ENCODE assay signal across 1 cellular context in the genomic region with DNA sequence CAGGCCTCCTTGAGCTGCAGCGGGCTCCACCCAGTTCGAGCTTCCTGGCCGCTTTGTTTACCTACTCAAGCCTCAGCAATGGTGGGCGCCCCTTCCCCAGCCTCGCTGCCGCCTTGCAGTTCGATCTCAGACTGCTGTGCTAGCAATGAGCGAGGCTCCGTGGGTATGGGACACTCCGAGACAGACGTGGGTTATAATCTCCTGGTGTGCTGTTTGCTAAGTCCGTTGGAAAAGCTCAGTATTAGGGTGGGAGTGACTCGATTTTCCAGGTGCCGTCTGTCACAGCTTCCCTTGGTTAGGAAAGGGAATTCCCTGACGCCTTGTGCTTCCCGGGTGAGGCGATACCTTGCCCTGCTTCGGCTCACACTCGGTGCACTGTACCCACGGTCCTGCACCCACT.
TF ChIP-seq lines count a peak whose summit lies in the region.

No MANE protein-coding gene starts in this region.

TF ChIP-seq in HepG2, 621 proteins besides CTCF, POLR2A, EP300 and RAD21:
- TF ChIP-seq, protein P1, sequence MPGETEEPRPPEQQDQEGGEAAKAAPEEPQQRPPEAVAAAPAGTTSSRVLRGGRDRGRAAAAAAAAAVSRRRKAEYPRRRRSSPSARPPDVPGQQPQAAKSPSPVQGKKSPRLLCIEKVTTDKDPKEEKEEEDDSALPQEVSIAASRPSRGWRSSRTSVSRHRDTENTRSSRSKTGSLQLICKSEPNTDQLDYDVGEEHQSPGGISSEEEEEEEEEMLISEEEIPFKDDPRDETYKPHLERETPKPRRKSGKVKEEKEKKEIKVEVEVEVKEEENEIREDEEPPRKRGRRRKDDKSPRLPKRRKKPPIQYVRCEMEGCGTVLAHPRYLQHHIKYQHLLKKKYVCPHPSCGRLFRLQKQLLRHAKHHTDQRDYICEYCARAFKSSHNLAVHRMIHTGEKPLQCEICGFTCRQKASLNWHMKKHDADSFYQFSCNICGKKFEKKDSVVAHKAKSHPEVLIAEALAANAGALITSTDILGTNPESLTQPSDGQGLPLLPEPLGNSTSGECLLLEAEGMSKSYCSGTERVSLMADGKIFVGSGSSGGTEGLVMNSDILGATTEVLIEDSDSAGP (CRISPR knock-in tag; IDR thresholded peaks at IDR 0.05; ENCODE audit: borderline replicate concordance) = 0 out of 2 replicates have a peak, but pooled peaks have one; percentile 19
- TF ChIP-seq AGO2 (optimal IDR thresholded peaks at IDR 0.05; ENCODE audit: low read depth, low read length) (peak; percentile 49), RBM22 (optimal IDR thresholded peaks at IDR 0.05; ENCODE audit: low read length) (peak; percentile 90), ZBTB38 (CRISPR knock-in tag; IDR thresholded peaks at IDR 0.05) (peak; percentile 39; the same call in 1 of the 2 replicates)
- TF ChIP-seq, protein P2, sequence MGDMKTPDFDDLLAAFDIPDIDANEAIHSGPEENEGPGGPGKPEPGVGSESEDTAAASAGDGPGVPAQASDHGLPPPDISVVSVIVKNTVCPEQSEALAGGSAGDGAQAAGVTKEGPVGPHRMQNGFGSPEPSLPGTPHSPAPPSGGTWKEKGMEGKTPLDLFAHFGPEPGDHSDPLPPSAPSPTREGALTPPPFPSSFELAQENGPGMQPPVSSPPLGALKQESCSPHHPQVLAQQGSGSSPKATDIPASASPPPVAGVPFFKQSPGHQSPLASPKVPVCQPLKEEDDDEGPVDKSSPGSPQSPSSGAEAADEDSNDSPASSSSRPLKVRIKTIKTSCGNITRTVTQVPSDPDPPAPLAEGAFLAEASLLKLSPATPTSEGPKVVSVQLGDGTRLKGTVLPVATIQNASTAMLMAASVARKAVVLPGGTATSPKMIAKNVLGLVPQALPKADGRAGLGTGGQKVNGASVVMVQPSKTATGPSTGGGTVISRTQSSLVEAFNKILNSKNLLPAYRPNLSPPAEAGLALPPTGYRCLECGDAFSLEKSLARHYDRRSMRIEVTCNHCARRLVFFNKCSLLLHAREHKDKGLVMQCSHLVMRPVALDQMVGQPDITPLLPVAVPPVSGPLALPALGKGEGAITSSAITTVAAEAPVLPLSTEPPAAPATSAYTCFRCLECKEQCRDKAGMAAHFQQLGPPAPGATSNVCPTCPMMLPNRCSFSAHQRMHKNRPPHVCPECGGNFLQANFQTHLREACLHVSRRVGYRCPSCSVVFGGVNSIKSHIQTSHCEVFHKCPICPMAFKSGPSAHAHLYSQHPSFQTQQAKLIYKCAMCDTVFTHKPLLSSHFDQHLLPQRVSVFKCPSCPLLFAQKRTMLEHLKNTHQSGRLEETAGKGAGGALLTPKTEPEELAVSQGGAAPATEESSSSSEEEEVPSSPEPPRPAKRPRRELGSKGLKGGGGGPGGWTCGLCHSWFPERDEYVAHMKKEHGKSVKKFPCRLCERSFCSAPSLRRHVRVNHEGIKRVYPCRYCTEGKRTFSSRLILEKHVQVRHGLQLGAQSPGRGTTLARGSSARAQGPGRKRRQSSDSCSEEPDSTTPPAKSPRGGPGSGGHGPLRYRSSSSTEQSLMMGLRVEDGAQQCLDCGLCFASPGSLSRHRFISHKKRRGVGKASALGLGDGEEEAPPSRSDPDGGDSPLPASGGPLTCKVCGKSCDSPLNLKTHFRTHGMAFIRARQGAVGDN (CRISPR knock-in tag; IDR thresholded peaks at IDR 0.05) = peak; percentile 37
- TF ChIP-seq, protein P3, sequence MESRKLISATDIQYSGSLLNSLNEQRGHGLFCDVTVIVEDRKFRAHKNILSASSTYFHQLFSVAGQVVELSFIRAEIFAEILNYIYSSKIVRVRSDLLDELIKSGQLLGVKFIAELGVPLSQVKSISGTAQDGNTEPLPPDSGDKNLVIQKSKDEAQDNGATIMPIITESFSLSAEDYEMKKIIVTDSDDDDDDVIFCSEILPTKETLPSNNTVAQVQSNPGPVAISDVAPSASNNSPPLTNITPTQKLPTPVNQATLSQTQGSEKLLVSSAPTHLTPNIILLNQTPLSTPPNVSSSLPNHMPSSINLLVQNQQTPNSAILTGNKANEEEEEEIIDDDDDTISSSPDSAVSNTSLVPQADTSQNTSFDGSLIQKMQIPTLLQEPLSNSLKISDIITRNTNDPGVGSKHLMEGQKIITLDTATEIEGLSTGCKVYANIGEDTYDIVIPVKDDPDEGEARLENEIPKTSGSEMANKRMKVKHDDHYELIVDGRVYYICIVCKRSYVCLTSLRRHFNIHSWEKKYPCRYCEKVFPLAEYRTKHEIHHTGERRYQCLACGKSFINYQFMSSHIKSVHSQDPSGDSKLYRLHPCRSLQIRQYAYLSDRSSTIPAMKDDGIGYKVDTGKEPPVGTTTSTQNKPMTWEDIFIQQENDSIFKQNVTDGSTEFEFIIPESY (CRISPR knock-in tag; IDR thresholded peaks at IDR 0.05) = peak; percentile 56; the same call in 1 of the 2 replicates
